ENCODE assay signal across 14 cellular contexts in the genomic region with DNA sequence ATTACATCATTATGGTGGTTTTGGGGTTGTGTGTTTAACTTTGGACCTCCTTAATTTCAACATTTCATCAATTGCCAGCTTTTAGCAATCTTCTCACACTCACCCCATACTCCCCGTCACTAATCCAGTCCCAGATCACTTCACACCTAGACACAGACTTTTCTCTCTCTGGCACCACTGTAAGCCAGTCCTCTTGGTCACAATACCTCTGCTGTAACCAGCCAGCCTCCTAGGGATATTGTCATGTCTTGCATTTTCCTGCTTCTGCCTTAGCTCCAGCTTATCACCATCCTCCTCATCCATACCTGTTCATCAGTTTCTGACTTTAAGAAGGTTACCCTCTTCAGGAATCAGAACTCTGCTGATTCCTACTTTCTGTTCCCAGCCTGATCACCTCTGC. TPM values are rescaled to one million over a fixed set of nuclear protein-coding genes. Genes with fewer than 3 reads are reported as not detected.
DNase-seq lines count a peak whose midpoint lies in the region; ATAC-seq and TF ChIP-seq lines count a peak whose summit lies in the region.
"Had no signal": no experiment of that assay in that cellular context is flagged by ENCODE, and none has a peak within 500 bp of the region (broad histone marks: within the 10 kb centered on the region; RNA-seq: fewer than 3 reads in every experiment).

No MANE protein-coding gene starts in this region.

- CTCF ChIA-PET in Caco-2 (lab: Charles Lee) = no interaction called here
- CTCF ChIA-PET in GM10248 (lab: Yijun Ruan, JAX) = no interaction called here

- BruUV-seq in Caco-2 (replicated peaks; lab: Mats Ljungman, UMichigan) = no TSS peak

- H3K9me2 ChIP-seq in Karpas-422 (replicated peaks; ENCODE audit: insufficient read depth, low read length) = no peaks in the 10 kb centered on the region

- intact Hi-C loops in Caco-2 (cut with micrococcal nuclease; ENCODE audit: unreplicated experiment) = no loop called here
- intact Hi-C loops in posterior cingulate gyrus (cut with DNase I) = no loop called here

- H3K9me3 ChIP-seq in Caco-2 = no peaks in the 10 kb centered on the region
- no peaks in the 10 kb centered on the region for H3K9me3 ChIP-seq in Karpas-422 (ENCODE audit: low read length)
- H3K9me3 ChIP-seq: BLaER1 had no signal

- H3K27ac Mint-ChIP-seq in Caco-2 (ENCODE audit: unreplicated experiment) (no peak overlapping the region), neural crest cell (ENCODE audit: unreplicated experiment) (no peak overlapping the region)
- peak overlapping the region; percentile 85 for H3K27ac Mint-ChIP-seq in activated naive CD8-positive, alpha-beta T cell treated with anti-CD3 and anti-CD28 coated beads for 36 hours

- H3K4me1 Mint-ChIP-seq in Caco-2 (ENCODE audit: low read depth, unreplicated experiment) (peaks cover 15% of the 10 kb centered on the region), neural crest cell (peaks cover 13% of the 10 kb centered on the region)
- H3K4me1 Mint-ChIP-seq in activated naive CD8-positive, alpha-beta T cell treated with anti-CD3 and anti-CD28 coated beads for 36 hours = peaks cover 52% of the 10 kb centered on the region

- no peaks in the 10 kb centered on the region for H3K27me3 ChIP-seq in Caco-2 (replicated peaks; ENCODE audit: control insufficient read depth, insufficient read depth, low read length)
- no peaks in the 10 kb centered on the region for H3K27me3 ChIP-seq in Karpas-422 (ENCODE audit: low read length)
- H3K27me3 ChIP-seq: BLaER1 had no signal

- peak overlapping the region; percentile 86 for H3K4me2 ChIP-seq in Karpas-422 (ENCODE audit: low read depth, low read length, poor library complexity, severe bottlenecking)

- peaks cover 22% of the 10 kb centered on the region for H3K36me3 Mint-ChIP-seq in Caco-2 (ENCODE audit: insufficient read depth, unreplicated experiment)
- peaks cover 38% of the 10 kb centered on the region for H3K36me3 Mint-ChIP-seq in activated naive CD8-positive, alpha-beta T cell treated with anti-CD3 and anti-CD28 coated beads for 36 hours
- H3K36me3 Mint-ChIP-seq in neural crest cell (ENCODE audit: low read depth) = no peaks in the 10 kb centered on the region

- no peak overlapping the region for H3K4me3 ChIP-seq in Caco-2 (ENCODE audit: low read depth, low read length)
- H3K4me3 ChIP-seq in Karpas-422 (ENCODE audit: low read length) = peak overlapping the region; percentile 72
- H3K4me3 ChIP-seq: BLaER1 had no signal

- H3K27me3 Mint-ChIP-seq in Caco-2 (ENCODE audit: insufficient read depth, unreplicated experiment) (no peaks in the 10 kb centered on the region), neural crest cell (ENCODE audit: low read depth) (peaks cover 41% of the 10 kb centered on the region)
- H3K27me3 Mint-ChIP-seq in activated naive CD8-positive, alpha-beta T cell treated with anti-CD3 and anti-CD28 coated beads for 36 hours = peaks cover 3% of the 10 kb centered on the region

- no peaks in the 10 kb centered on the region for H3K9me3 Mint-ChIP-seq in Caco-2 (ENCODE audit: unreplicated experiment)
- no peaks in the 10 kb centered on the region for H3K9me3 Mint-ChIP-seq in activated naive CD8-positive, alpha-beta T cell treated with anti-CD3 and anti-CD28 coated beads for 36 hours
- no peaks in the 10 kb centered on the region for H3K9me3 Mint-ChIP-seq in neural crest cell

- peak overlapping the region; percentile 99 for H3K27ac ChIP-seq in Karpas-422 (ENCODE audit: low read length)
- H3K27ac ChIP-seq: BLaER1 had no signal

- H4K20me1 ChIP-seq in Karpas-422 (ENCODE audit: insufficient read depth, low read depth, low read length) = peaks cover 31% of the 10 kb centered on the region; the same call in 1 of the 2 replicates

- H2AFZ ChIP-seq in Karpas-422 (ENCODE audit: low read length) = no peak overlapping the region

- DNase-seq in Caco-2 = no peak
- DNase-seq in Karpas-422 = peak; percentile 66
- no peak for DNase-seq in activated naive CD8-positive, alpha-beta T cell treated with anti-CD3 and anti-CD28 coated beads for 36 hours
- DNase-seq in neural crest cell (ENCODE audit: low read depth, low spot score) = no peak
- DNase-seq in posterior cingulate gyrus = no peak
- no peak for DNase-seq in GM10248 (ENCODE audit: extremely low spot score)
- DNase-seq in epidermal melanocyte (ENCODE audit: insufficient read length, low spot score) = no peak
- DNase-seq: activated CD4-positive, alpha-beta T cell treated with anti-CD3 and anti-CD28 coated beads for 4 hours; GDM1; NCI-H510A treated with DMSO at 0.1 percent for 48 hours; stimulated activated CD4-positive, alpha-beta T cell treated with anti-CD3 and anti-CD28 coated beads, Interleukin-4, amount 100 ng/mL, for 4 hours; stimulated activated naive CD4-positive, alpha-beta T cell treated with Interleukin-2 at 50 U/mL for 16 hours had no signal

- no peak for ATAC-seq in GM19463 (IDR thresholded peaks at IDR 0.05; ENCODE audit: unreplicated experiment)

- peak overlapping the region; percentile 1 for H3K4me3 Mint-ChIP-seq in Caco-2 (ENCODE audit: unreplicated experiment)
- H3K4me3 Mint-ChIP-seq in activated naive CD8-positive, alpha-beta T cell treated with anti-CD3 and anti-CD28 coated beads for 36 hours = peak overlapping the region; percentile 69
- peak overlapping the region; percentile 63 for H3K4me3 Mint-ChIP-seq in neural crest cell

- H3K79me2 ChIP-seq in Karpas-422 (ENCODE audit: low read length) = peaks cover 77% of the 10 kb centered on the region

- H3K4me1 ChIP-seq in Caco-2 (peaks cover 12% of the 10 kb centered on the region), Karpas-422 (ENCODE audit: low read length) (peaks cover 63% of the 10 kb centered on the region)

- peak overlapping the region; percentile 84 for H3K9ac ChIP-seq in Karpas-422 (ENCODE audit: low read length)
- H3K9ac ChIP-seq: BLaER1 had no signal

- no peaks in the 10 kb centered on the region for H3K36me3 ChIP-seq in Caco-2 (ENCODE audit: control insufficient read depth, insufficient read depth, low read length)
- H3K36me3 ChIP-seq in Karpas-422 (ENCODE audit: insufficient read depth, low read length) = peaks cover 49% of the 10 kb centered on the region
- H3K36me3 ChIP-seq: BLaER1 had no signal

- TF ChIP-seq CTCF in Caco-2 (IDR thresholded peaks at IDR 0.05; ENCODE audit: insufficient read depth in 1 of 2, low read depth in 1 of 2, low read length in 1 of 2, severe bottlenecking in 1 of 2, unreplicated experiment in 1 of 2) (no peak), neural crest cell (conservative IDR thresholded peaks at IDR 0.05) (no peak), GM10248 (IDR thresholded peaks at IDR 0.05; ENCODE audit: control extremely low read depth, extremely low read depth, low read depth, missing control alignments) (no peak)

- POLR2A ChIA-PET in Caco-2 (lab: Charles Lee) = no interaction called here
- POLR2A ChIA-PET in GM10248 (lab: Yijun Ruan, JAX) = interaction anchor here (0.6 kb wide), 1 partner anchor 1356 kb away, joined by 5 read pairs; no protein-coding TSS in a partner anchor

RNA-seq across cellular contexts. Expression of a gene that starts 1.6 kb away (rescaled TPM):
- 54.7 and 58.0 TPM in 2 replicates for total RNA-seq in Caco-2 (2022)
- total RNA-seq in Karpas-422 (2014; rRNA removed; shearing (Covaris generic); ENCODE audit: low replicate concordance) = 224 and 353 TPM in 2 replicates
- total RNA-seq in activated naive CD8-positive, alpha-beta T cell treated with anti-CD3 and anti-CD28 coated beads for 36 hours = 100 to 1,000 TPM; 151 to 157 TPM
- total RNA-seq in neural crest cell = 7.3 and 8.1 TPM in 2 replicates

Comparison
In these comparisons a context has a peak if more than half of its experiments do, and no peak if none do; other contexts are left out.
1. H3K4me3 Mint-ChIP-seq: peak in every context shown above with its lines; median percentile 69 in activated naive CD8-positive, alpha-beta T cell treated with anti-CD3 and anti-CD28 coated beads for 36 hours; 63 in neural crest cell; 1 in Caco-2.